ENCODE assay signal across 18 cellular contexts in the genomic region with DNA sequence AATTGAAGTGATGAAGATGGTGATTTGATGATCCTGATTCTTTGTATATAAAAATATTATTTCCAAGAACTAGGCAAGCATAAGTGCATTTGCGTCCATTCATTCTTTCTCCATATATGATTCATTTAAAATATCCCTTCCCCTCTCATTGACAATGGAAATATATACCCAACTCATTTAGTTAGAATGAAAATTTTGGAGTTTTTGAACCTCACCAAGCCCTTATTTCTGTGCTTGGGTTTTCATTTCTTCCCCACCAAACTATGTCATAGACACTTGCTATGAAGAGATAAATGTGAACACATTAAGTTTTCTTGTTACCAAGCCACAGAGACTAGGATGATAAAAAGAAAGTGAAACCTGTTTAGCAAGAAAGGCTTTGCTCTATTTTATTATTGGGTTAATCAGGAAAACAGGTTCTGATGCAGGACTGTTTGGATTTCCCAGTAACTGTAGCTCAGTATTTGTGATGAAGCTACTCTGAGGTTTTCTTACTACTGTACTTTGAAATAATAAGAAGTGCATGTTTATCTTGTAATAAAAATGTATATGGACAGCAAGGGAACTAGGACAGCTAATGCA.
DNase-seq lines count a peak whose midpoint lies in the region; ATAC-seq and TF ChIP-seq lines count a peak whose summit lies in the region.
"Had no signal": no experiment of that assay in that cellular context is flagged by ENCODE, and none has a peak within 500 bp of the region (broad histone marks: within the 10 kb centered on the region; RNA-seq: fewer than 3 reads in every experiment).

No MANE protein-coding gene starts in this region.

- H3K4me3 ChIP-seq in KMS-11 (IDR thresholded peaks at IDR 0.05; ENCODE audit: insufficient read depth, low read depth, low read length), result no peak overlapping the region
- H3K4me3 ChIP-seq: BLaER1 treated with 17β-estradiol and CSF1 and Interleukin-3, amounts not matched to agents 10 nM and 100 nM; PC-9; SK-N-MC had no signal

- no peak overlapping the region for H3K9ac ChIP-seq in KMS-11
- H3K9ac ChIP-seq: BLaER1 treated with 17β-estradiol and CSF1 and Interleukin-3, amounts not matched to agents 10 nM and 100 nM had no signal

- TF ChIP-seq CTCF in KMS-11 (conservative IDR thresholded peaks at IDR 0.05; ENCODE audit: low read depth, low read length), result no peak

- H3K27me3 ChIP-seq in KMS-11 (ENCODE audit: insufficient read depth, low read depth), result no peaks in the 10 kb centered on the region
- H3K27me3 ChIP-seq: BLaER1 treated with 17β-estradiol and CSF1 and Interleukin-3, amounts not matched to agents 10 nM and 100 nM had no signal

- H3K79me2 ChIP-seq in KMS-11 (ENCODE audit: insufficient read depth, low read depth), result no peaks in the 10 kb centered on the region

- no peaks in the 10 kb centered on the region for H3K36me3 ChIP-seq in KMS-11 (ENCODE audit: insufficient read depth)

- peaks cover 9% of the 10 kb centered on the region for H3K4me1 ChIP-seq in KMS-11 (ENCODE audit: low read depth, poor library complexity, severe bottlenecking)

- no peaks in the 10 kb centered on the region for H3K36me3 Mint-ChIP-seq in T-helper 17 cell (ENCODE audit: low read depth)
- no peaks in the 10 kb centered on the region for H3K36me3 Mint-ChIP-seq in natural killer cell treated with Interleukin-12 subunit alpha and Interleukin-12 subunit beta and Interleukin-15 and Interleukin-18, amount 100 ng/mL, for 72 hours

- peak overlapping the region; percentile 43 for H3K27ac Mint-ChIP-seq in T-helper 17 cell
- peak overlapping the region in 1 of 2 donors; percentile 10 for H3K27ac Mint-ChIP-seq in natural killer cell treated with Interleukin-12 subunit alpha and Interleukin-12 subunit beta and Interleukin-15 and Interleukin-18, amount 100 ng/mL, for 72 hours

- no peak overlapping the region for H3K27ac ChIP-seq in KMS-11
- H3K27ac ChIP-seq: 22Rv1; BLaER1 treated with 17β-estradiol and CSF1 and Interleukin-3, amounts not matched to agents 10 nM and 100 nM; PC-9; SK-N-MC had no signal

- no peaks in the 10 kb centered on the region for H3K27me3 Mint-ChIP-seq in T-helper 17 cell
- no peaks in the 10 kb centered on the region for H3K27me3 Mint-ChIP-seq in natural killer cell treated with Interleukin-12 subunit alpha and Interleukin-12 subunit beta and Interleukin-15 and Interleukin-18, amount 100 ng/mL, for 72 hours

- ATAC-seq in T-helper 17 cell, result no peak
- no peak for ATAC-seq in natural killer cell treated with Interleukin-12 subunit alpha and Interleukin-12 subunit beta and Interleukin-15 and Interleukin-18, amount 100 ng/mL, for 72 hours

- H4K20me1 ChIP-seq in KMS-11 (ENCODE audit: insufficient read depth), result no peaks in the 10 kb centered on the region
- H4K20me1 ChIP-seq: BLaER1 treated with 17β-estradiol and CSF1 and Interleukin-3, amounts not matched to agents 10 nM and 100 nM had no signal

- H3K4me1 Mint-ChIP-seq in T-helper 17 cell, result peaks cover 17% of the 10 kb centered on the region
- H3K4me1 Mint-ChIP-seq in natural killer cell treated with Interleukin-12 subunit alpha and Interleukin-12 subunit beta and Interleukin-15 and Interleukin-18, amount 100 ng/mL, for 72 hours (ENCODE audit: low read depth in 2 of 2), result peaks cover 3 to 5% of the 10 kb centered on the region in 2 donors

- DNase-seq in SIG-M5 treated with dmso at 0.1 percent for 504 hours (lab: John Stamatoyannopoulos, UW; ENCODE audit: unreplicated experiment), result peak; percentile 6
- no peak for DNase-seq in SIG-M5 (lab: John Stamatoyannopoulos, UW)
- no peak for DNase-seq in T-helper 17 cell
- DNase-seq in natural killer cell treated with Interleukin-12 subunit alpha and Interleukin-12 subunit beta and Interleukin-15 and Interleukin-18, amount 100 ng/mL, for 72 hours (ENCODE audit: low spot score), result no peak
- DNase-seq in NCI-H2029 (lab: John Stamatoyannopoulos, UW), result no peak
- no peak for DNase-seq in activated CD4-positive, alpha-beta T cell treated with anti-CD3 and anti-CD28 coated beads for 1 hour
- no peak for DNase-seq in NCI-H774 (lab: John Stamatoyannopoulos, UW)
- DNase-seq: COR-L47; DMS53; KBM-7; NCI-H187 treated with DMSO at 0.1 percent for 48 hours; NCI-H526; NK-92 treated with Interleukin-12 subunit alpha and Interleukin-12 subunit beta, amount 100 ng/mL, for 24 hours; PC-9 had no signal

- no peak overlapping the region for H3K4me3 Mint-ChIP-seq in T-helper 17 cell
- peak overlapping the region; percentile 32 for H3K4me3 Mint-ChIP-seq in natural killer cell treated with Interleukin-12 subunit alpha and Interleukin-12 subunit beta and Interleukin-15 and Interleukin-18, amount 100 ng/mL, for 72 hours

- no peaks in the 10 kb centered on the region for H3K9me3 ChIP-seq in T-helper 17 cell (ENCODE audit: control insufficient read depth, low read length, poor library complexity, severe bottlenecking)
- H3K9me3 ChIP-seq: BLaER1 treated with 17β-estradiol and CSF1 and Interleukin-3, amounts not matched to agents 10 nM and 100 nM had no signal

- no peak overlapping the region for H2AFZ ChIP-seq in KMS-11 (ENCODE audit: low read depth)
- H2AFZ ChIP-seq: PC-9 had no signal

- H3K9me3 Mint-ChIP-seq in natural killer cell treated with Interleukin-12 subunit alpha and Interleukin-12 subunit beta and Interleukin-15 and Interleukin-18, amount 100 ng/mL, for 72 hours, result no peaks in the 10 kb centered on the region

- peak overlapping the region; percentile 29 for H3K4me2 ChIP-seq in KMS-11
- H3K4me2 ChIP-seq: BLaER1 treated with 17β-estradiol and CSF1 and Interleukin-3, amounts not matched to agents 10 nM and 100 nM; PC-9 had no signal
